In the genomic region with DNA sequence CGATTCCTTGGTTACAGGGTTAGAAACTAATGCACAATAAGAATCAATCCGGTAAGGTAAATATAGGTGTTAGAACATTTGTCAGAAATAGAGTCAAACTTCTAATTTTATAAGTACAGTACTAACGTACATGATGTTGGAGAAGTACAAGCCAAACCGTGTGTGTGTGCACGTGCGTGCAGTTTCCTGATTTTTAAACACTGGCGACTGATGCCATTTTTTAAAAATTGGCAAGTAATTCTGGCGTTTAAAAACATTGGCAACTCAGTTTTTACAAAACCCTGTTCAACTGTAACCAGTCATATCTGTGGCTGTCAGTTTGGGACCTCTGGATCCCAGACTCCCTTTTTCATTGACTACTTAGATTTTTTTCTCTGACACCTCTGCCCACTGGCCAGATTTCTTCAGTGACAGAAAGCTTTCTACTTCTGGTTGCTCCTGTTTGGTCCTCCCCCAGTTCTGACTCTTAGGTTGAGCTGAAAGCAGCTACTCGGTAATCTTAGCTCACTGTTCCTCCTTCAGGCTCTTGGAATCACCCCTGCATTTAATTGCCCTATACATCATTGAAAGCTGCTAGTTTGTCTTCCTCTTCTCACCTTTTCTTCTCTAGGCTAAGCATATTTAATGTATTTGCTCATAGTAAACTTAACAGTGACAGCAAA, we compare ENCODE assay signal across 8 cellular contexts. TPM values are rescaled to one million over a fixed set of nuclear protein-coding genes. Genes with fewer than 3 reads are reported as not detected.
DNase-seq lines count a peak whose midpoint lies in the region; ATAC-seq, FAIRE-seq and TF ChIP-seq lines count a peak whose summit lies in the region.

No MANE protein-coding gene starts in this region.

- CTCF ChIA-PET in HepG2 (lab: Yijun Ruan, JAX; ENCODE audit: low intra/inter-chr PET ratio, low total read pairs) = no interaction called here

- no peaks in the 10 kb centered on the region for H3K27me3 ChIP-seq in left ventricle myocardium inferior (ENCODE audit: low read depth)
- no peaks in the 10 kb centered on the region for H3K27me3 ChIP-seq in adrenal gland
- no peaks in the 10 kb centered on the region; a peak in 1 of 5 replicates for H3K27me3 ChIP-seq in HepG2 (ENCODE audit: control insufficient read depth in 1 of 2, insufficient read depth in 2 of 2, low read length in 2 of 2)
- no peaks in the 10 kb centered on the region for H3K27me3 ChIP-seq in upper lobe of left lung

- H3K4me3 ChIP-seq in left ventricle myocardium inferior = peak overlapping the region; percentile 79
- H3K4me3 ChIP-seq in adrenal gland = peak overlapping the region in 3 of 4 donors; percentile 38 to 88 (median 75)
- peak overlapping the region; percentile 89 to 99 (median 91) for H3K4me3 ChIP-seq in HepG2 (replicated peaks in 1 of 3; ENCODE audit: insufficient read depth in 1 of 3, low read depth in 2 of 3, low read length in 3 of 3)
- H3K4me3 ChIP-seq in upper lobe of left lung = peak overlapping the region; percentile 38 to 74 (median 60)

- BruUV-seq in HepG2 (replicated peaks; lab: Mats Ljungman, UMichigan) = no TSS peak

- TF ChIP-seq CTCF in left ventricle myocardium inferior (IDR thresholded peaks at IDR 0.05; ENCODE audit: borderline replicate concordance) = no peak
- TF ChIP-seq CTCF in adrenal gland (IDR thresholded peaks at IDR 0.05) = no peak
- TF ChIP-seq CTCF in HepG2 (CRISPR knock-in tag; IDR thresholded peaks at IDR 0.05) = no peak
- no peak for TF ChIP-seq CTCF in upper lobe of left lung (IDR thresholded peaks at IDR 0.05)

- no peak for TF ChIP-seq RAD21 in HepG2 (CRISPR knock-in tag; IDR thresholded peaks at IDR 0.05)

- POLR2A ChIA-PET in HepG2 (lab: Yijun Ruan, JAX) = interaction anchor here (1.3 to 1.5 kb wide), 4 partner anchors 13 to 39 kb away, joined by 3 to 9 read pairs (median 4); no protein-coding TSS in a partner anchor

- peak overlapping the region; percentile 94 for H3K9ac ChIP-seq in HepG2 (ENCODE audit: insufficient read depth, low read depth, low read length)

- WGBS in adrenal gland, 4 donors = 1 to 3% (median 2%) methylated on average over 9 of the region's 9 CpGs
- WGBS in HepG2 (ENCODE audit: low lambda C conversion rate) = 3% methylated on average over 9 of the region's 9 CpGs
- WGBS in upper lobe of left lung, 2 donors = 1 to 2% methylated on average over 9 of the region's 9 CpGs

- no peak for TF ChIP-seq EP300 in HepG2 (IDR thresholded peaks at IDR 0.05; ENCODE audit: low read depth in 2 of 2, low read length in 2 of 2)
- TF ChIP-seq EP300 in HepG2 (CRISPR knock-in tag; IDR thresholded peaks at IDR 0.05; ENCODE audit: borderline replicate concordance) = no peak
- no peak for TF ChIP-seq EP300 in upper lobe of left lung (IDR thresholded peaks at IDR 0.05)

- DNase-seq in left ventricle myocardium inferior (no peak), Right ventricle myocardium inferior (ENCODE audit: missing footprints) (no peak), adrenal gland (peak in 1 of 7 donors; percentile 16), HepG2 (ENCODE audit: low spot score) (no peak), upper lobe of left lung (no peak), NCI-H1930 (lab: John Stamatoyannopoulos, UW) (no peak), NCI-H146 treated with DMSO at 0.1 percent for 48 hours (lab: John Stamatoyannopoulos, UW; ENCODE audit: unreplicated experiment) (no peak), ureter (ENCODE audit: low spot score) (no peak)

- H3K79me2 ChIP-seq in HepG2 (ENCODE audit: insufficient read depth, low read length) = peaks cover 18% of the 10 kb centered on the region

- in situ Hi-C loops in HepG2 (cut with HindIII; ENCODE audit: extremely low pct_ligation_motif_present, low pct_unique_long_range_greater_than_20kb) = no loop called here

- intact Hi-C loops in left ventricle myocardium inferior (cut with micrococcal nuclease) (no loop called here), Right ventricle myocardium inferior (cut with DNase I) (no loop called here), adrenal gland (cut with DNase I) (loop anchor here in 1 of 2 donors (10.0 kb wide), 1 partner anchor 52 kb away; no protein-coding TSS in a partner anchor), HepG2 (cut with micrococcal nuclease; ENCODE audit: unreplicated experiment) (loop anchor here (2.0 kb wide), 1 partner anchor 36 kb away; no protein-coding TSS in a partner anchor)

- H3K9me3 ChIP-seq in left ventricle myocardium inferior (replicated peaks) (no peaks in the 10 kb centered on the region), adrenal gland (replicated peaks in 1 of 3) (no peaks in the 10 kb centered on the region), HepG2 (ENCODE audit: low read length) (no peaks in the 10 kb centered on the region), upper lobe of left lung (no peaks in the 10 kb centered on the region)

- H3K36me3 ChIP-seq in left ventricle myocardium inferior (no peaks in the 10 kb centered on the region), adrenal gland (replicated peaks in 1 of 2) (peaks cover 0 to 2% of the 10 kb centered on the region in 2 donors), HepG2 (replicated peaks in 1 of 2; ENCODE audit: control insufficient read depth in 1 of 2, insufficient read depth in 2 of 2, low read length in 2 of 2) (no peaks in the 10 kb centered on the region), upper lobe of left lung (peaks cover 0 to 8% (median 0%) of the 10 kb centered on the region in 4 donors)

- ATAC-seq in Right ventricle myocardium inferior (no peak), HepG2 (no peak), upper lobe of left lung (ENCODE audit: low FRiP score in 2 of 2) (no peak)

- H4K20me1 ChIP-seq in HepG2 (ENCODE audit: insufficient read depth, low read length) = no peaks in the 10 kb centered on the region

- H3K27ac ChIP-seq in left ventricle myocardium inferior (replicated peaks) = peak overlapping the region; percentile 77
- peak overlapping the region in 4 of 5 donors; percentile 79 to 90 (median 83) for H3K27ac ChIP-seq in adrenal gland
- peak overlapping the region; percentile 66 for H3K27ac ChIP-seq in HepG2 (ENCODE audit: extremely low read length, insufficient read depth, low read length)
- H3K27ac ChIP-seq in upper lobe of left lung = peak overlapping the region; percentile 84 to 93 (median 88)

- no peak overlapping the region for H2AFZ ChIP-seq in HepG2 (ENCODE audit: low read length)

- TF ChIP-seq POLR2A in adrenal gland (IDR thresholded peaks at IDR 0.05) = no peak
- no peak for TF ChIP-seq POLR2A in HepG2 (IDR thresholded peaks at IDR 0.05; ENCODE audit: insufficient read depth in 1 of 2, low read depth in 2 of 2, low read length in 2 of 2)
- TF ChIP-seq POLR2A in upper lobe of left lung (IDR thresholded peaks at IDR 0.05) = no peak

- H3K4me1 ChIP-seq in left ventricle myocardium inferior = peaks cover 18% of the 10 kb centered on the region
- H3K4me1 ChIP-seq in adrenal gland (replicated peaks in 1 of 2) = peaks cover 12 to 14% of the 10 kb centered on the region in 2 donors
- H3K4me1 ChIP-seq in HepG2 (ENCODE audit: insufficient read depth, low read length) = peaks cover 32% of the 10 kb centered on the region
- H3K4me1 ChIP-seq in upper lobe of left lung = peaks cover 17 to 25% (median 20%) of the 10 kb centered on the region in 4 donors

- no peak for FAIRE-seq in HepG2 (lab: Jason Lieb, UNC)

- peak overlapping the region; percentile 90 for H3K4me2 ChIP-seq in HepG2 (ENCODE audit: low read depth, low read length)

TF ChIP-seq in HepG2, 621 proteins besides CTCF, POLR2A, EP300 and RAD21 (continues in another document):
- TF ChIP-seq, protein P1, sequence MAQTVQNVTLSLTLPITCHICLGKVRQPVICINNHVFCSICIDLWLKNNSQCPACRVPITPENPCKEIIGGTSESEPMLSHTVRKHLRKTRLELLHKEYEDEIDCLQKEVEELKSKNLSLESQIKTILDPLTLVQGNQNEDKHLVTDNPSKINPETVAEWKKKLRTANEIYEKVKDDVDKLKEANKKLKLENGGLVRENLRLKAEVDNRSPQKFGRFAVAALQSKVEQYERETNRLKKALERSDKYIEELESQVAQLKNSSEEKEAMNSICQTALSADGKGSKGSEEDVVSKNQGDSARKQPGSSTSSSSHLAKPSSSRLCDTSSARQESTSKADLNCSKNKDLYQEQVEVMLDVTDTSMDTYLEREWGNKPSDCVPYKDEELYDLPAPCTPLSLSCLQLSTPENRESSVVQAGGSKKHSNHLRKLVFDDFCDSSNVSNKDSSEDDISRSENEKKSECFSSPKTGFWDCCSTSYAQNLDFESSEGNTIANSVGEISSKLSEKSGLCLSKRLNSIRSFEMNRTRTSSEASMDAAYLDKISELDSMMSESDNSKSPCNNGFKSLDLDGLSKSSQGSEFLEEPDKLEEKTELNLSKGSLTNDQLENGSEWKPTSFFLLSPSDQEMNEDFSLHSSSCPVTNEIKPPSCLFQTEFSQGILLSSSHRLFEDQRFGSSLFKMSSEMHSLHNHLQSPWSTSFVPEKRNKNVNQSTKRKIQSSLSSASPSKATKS (CRISPR knock-in tag; IDR thresholded peaks at IDR 0.05) = no peak

RNA-seq across cellular contexts. Expression of a gene that starts 0.8 kb away (rescaled TPM):
- 15.7 TPM for total RNA-seq in left ventricle myocardium inferior
- total RNA-seq in Right ventricle myocardium inferior = 17.5 TPM
- 100 to 1,000 TPM in 1 of 8 donors, 10 to 100 TPM in 7; 29.5 to 118 (median 46.2) TPM for total RNA-seq in adrenal gland
- 10 to 100 TPM in 2 of 3 donors, 1 to 10 TPM in 1; 9.1 to 24.2 (median 11.2) TPM for polyA plus RNA-seq in adrenal gland
- total RNA-seq in HepG2 (2016; rRNA removed; fragmentation: Illumina TruSeq; extraction: Trizol) = 22.1 and 31.4 TPM in 2 replicates
- total RNA-seq in HepG2 (2016; cell fraction: cytosol; rRNA removed; fragmentation: Illumina TruSeq; extraction: Trizol; ENCODE audit: low read depth) = 15.8 and 23.9 TPM in 2 replicates
- total RNA-seq in HepG2 (2016; cell fraction: insoluble cytoplasmic fraction; rRNA removed; fragmentation: Illumina TruSeq; extraction: Trizol) = 23.4 and 25.5 TPM in 2 replicates
- total RNA-seq in HepG2 (2016; cell fraction: membrane; rRNA removed; fragmentation: Illumina TruSeq; extraction: Trizol) = 12.2 and 17.6 TPM in 2 replicates
- total RNA-seq in HepG2 (2016; cell fraction: nucleus; rRNA removed; fragmentation: Illumina TruSeq; extraction: Trizol) = 30.5 and 30.8 TPM in 2 replicates
- polyA plus RNA-seq in HepG2 (2011; rRNA removed) = 7.8 and 7.9 TPM in 2 replicates
- polyA plus RNA-seq in HepG2 (2011; cell fraction: cytosol; rRNA removed) = 8.6 and 9.9 TPM in 2 replicates
- 8.8 and 12.1 TPM in 2 replicates for polyA plus RNA-seq in HepG2 (2011; cell fraction: nucleus; rRNA removed)
- polyA plus RNA-seq in HepG2 (2012) = 7.2 and 9.9 TPM in 2 replicates
- polyA plus RNA-seq in HepG2 (2016; cell fraction: cytosol; fragmentation: Illumina TruSeq; extraction: Trizol; ENCODE audit: low read depth) = 3.6 and 4.5 TPM in 2 replicates
- 17.1 and 17.3 TPM in 2 replicates for polyA plus RNA-seq in HepG2 (2016; cell fraction: insoluble cytoplasmic fraction; fragmentation: Illumina TruSeq; extraction: Trizol; ENCODE audit: low read depth)
- polyA plus RNA-seq in HepG2 (2016; cell fraction: membrane; fragmentation: Illumina TruSeq; extraction: Trizol; ENCODE audit: low read depth) = 5.1 and 5.2 TPM in 2 replicates
- 6.9 and 8.1 TPM in 2 replicates for polyA plus RNA-seq in HepG2 (2016; cell fraction: nucleus; fragmentation: Illumina TruSeq; extraction: Trizol; ENCODE audit: insufficient read depth, low read depth)
- polyA minus RNA-seq in HepG2 (2011; rRNA and poly(A)+ RNA removed; ENCODE audit: low replicate concordance) = 20.6 and 45.9 TPM in 2 replicates
- 9.0 and 9.6 TPM in 2 replicates for polyA minus RNA-seq in HepG2 (2011; cell fraction: cytosol; rRNA and poly(A)+ RNA removed)
- polyA minus RNA-seq in HepG2 (2011; cell fraction: nucleus; rRNA and poly(A)+ RNA removed) = 28.8 and 42.5 TPM in 2 replicates
- 100 to 1,000 TPM in 2 of 6 donors, 10 to 100 TPM in 4; 52.4 to 195 (median 74.1) TPM for total RNA-seq in upper lobe of left lung
- total RNA-seq in ureter = 62.9 TPM
